In genomic region chr4:2936773-2937145, GRCh38 we compare ENCODE assay signal across 8 cellular contexts.
DNase-seq lines count a peak whose midpoint lies in the region; TF ChIP-seq lines count a peak whose summit lies in the region.

No MANE protein-coding gene starts in this region.

- H3K4me1 ChIP-seq in tibial artery = peaks cover 0 to 46% (median 28%) of the 10 kb centered on the region in 4 donors

- peaks cover 39 to 59% (median 49%) of the 10 kb centered on the region in 3 donors for H3K36me3 ChIP-seq in tibial artery

- peak overlapping the region; percentile 92 for H3K4me3 Mint-ChIP-seq in activated T-cell treated with anti-CD3 and anti-CD28 coated beads, Interleukin-2, amount 50 U/mL, for 24 hours

- H3K4me3 ChIP-seq in HL-60 (replicated peaks; ENCODE audit: insufficient read depth, low read length) (no peak overlapping the region), tibial artery (no peak overlapping the region)

- TF ChIP-seq CTCF in HL-60 (IDR thresholded peaks at IDR 0.05; ENCODE audit: insufficient read depth, low read length) (no peak), tibial artery (IDR thresholded peaks at IDR 0.05) (no peak)

- no peaks in the 10 kb centered on the region for H3K9me3 ChIP-seq in tibial artery

- H3K9me3 Mint-ChIP-seq in activated T-cell treated with anti-CD3 and anti-CD28 coated beads, Interleukin-2, amount 50 U/mL, for 24 hours = no peaks in the 10 kb centered on the region

- peaks cover 70% of the 10 kb centered on the region for H3K4me1 Mint-ChIP-seq in activated T-cell treated with anti-CD3 and anti-CD28 coated beads, Interleukin-2, amount 50 U/mL, for 24 hours (ENCODE audit: low read depth)

- H3K27ac Mint-ChIP-seq in activated T-cell treated with anti-CD3 and anti-CD28 coated beads, Interleukin-2, amount 50 U/mL, for 24 hours = peak overlapping the region; percentile 95

- peak overlapping the region; percentile 15; the same call in 1 of the 2 replicates for H3K27ac ChIP-seq in HL-60 (replicated peaks)
- H3K27ac ChIP-seq in layer of hippocampus (ENCODE audit: low read depth, low read length) = peak overlapping the region; percentile 38
- no peak overlapping the region for H3K27ac ChIP-seq in tibial artery

- H3K27me3 Mint-ChIP-seq in activated T-cell treated with anti-CD3 and anti-CD28 coated beads, Interleukin-2, amount 50 U/mL, for 24 hours = no peaks in the 10 kb centered on the region

- intact Hi-C loops in tibial artery (cut with DNase I; ENCODE audit: low total_unique reads) = loop anchor here (5.0 to 10.0 kb wide), 3 partner anchors 94 to 1962 kb away; partner anchors contain the start of genes ADD1 and DGKQ

- peaks cover 85% of the 10 kb centered on the region for H3K36me3 Mint-ChIP-seq in activated T-cell treated with anti-CD3 and anti-CD28 coated beads, Interleukin-2, amount 50 U/mL, for 24 hours (ENCODE audit: low read depth)

- no peaks in the 10 kb centered on the region for H3K27me3 ChIP-seq in HL-60 (ENCODE audit: insufficient read depth, poor library complexity, severe bottlenecking)
- no peaks in the 10 kb centered on the region for H3K27me3 ChIP-seq in layer of hippocampus (ENCODE audit: control insufficient read depth, insufficient read depth, low read length)
- no peaks in the 10 kb centered on the region for H3K27me3 ChIP-seq in tibial artery

- DNase-seq in SIG-M5 treated with dmso at 0.1 percent for 504 hours (lab: John Stamatoyannopoulos, UW; ENCODE audit: unreplicated experiment) (peak; percentile 24), SIG-M5 (lab: John Stamatoyannopoulos, UW) (no peak), HL-60 (ENCODE audit: low read depth in 1 of 2, low spot score in 1 of 2) (peak in 1 of 2 experiments; percentile 47), tibial artery (peak; percentile 14 to 65), NOMO-1 treated with DMSO at 0.1 percent for 48 hours (lab: John Stamatoyannopoulos, UW; ENCODE audit: unreplicated experiment) (no peak), NCI-H524 treated with DMSO at 0.1 percent for 48 hours (lab: John Stamatoyannopoulos, UW) (no peak)
- peak; percentile 72 for DNase-seq in activated T-cell treated with anti-CD3 and anti-CD28 coated beads, Interleukin-2, amount 50 U/mL, for 24 hours

Comparison
In these comparisons a context has a peak if more than half of its experiments do, and no peak if none do; other contexts are left out.
1. DNase-seq: peak in SIG-M5 treated with dmso at 0.1 percent for 504 hours (single experiment), activated T-cell treated with anti-CD3 and anti-CD28 coated beads, Interleukin-2, amount 50 U/mL, for 24 hours (single experiment) and tibial artery (2 of 2); none in SIG-M5 (single experiment), NOMO-1 treated with DMSO at 0.1 percent for 48 hours (single experiment) and NCI-H524 treated with DMSO at 0.1 percent for 48 hours (single experiment).
2. H3K27ac ChIP-seq: peak in HL-60 (single experiment) and layer of hippocampus (single experiment); none in tibial artery (0 of 2).